In genomic region chr22:15729209-15729917, GRCh38 we compare ENCODE assay signal across 17 cellular contexts. TPM values are rescaled to one million over a fixed set of nuclear protein-coding genes. Genes with fewer than 3 reads are reported as not detected.
"Had no signal": no experiment of that assay in that cellular context is flagged by ENCODE, and none has a peak within 500 bp of the region (broad histone marks: within the 10 kb centered on the region; RNA-seq: fewer than 3 reads in every experiment).

No MANE protein-coding gene starts in this region.

RNA-seq across cellular contexts. Expression of gene POTEH, which starts 39.5 kb away (rescaled TPM):
- total RNA-seq: activated B cell treated with CpG ODN at 0.5 μM for 24 hours; activated CD8-positive, alpha-beta T cell treated with anti-CD3 and anti-CD28 coated beads for 36 hours; activated naive CD4-positive, alpha-beta T cell treated with anti-CD3 and anti-CD28 coated beads for 36 hours; activated naive CD8-positive, alpha-beta T cell treated with anti-CD3 and anti-CD28 coated beads for 36 hours; activated T-cell treated with anti-CD3 and anti-CD28 coated beads, Interleukin-2, amount 50 U/mL, for 4 hours; activated T-helper 17 cell treated with anti-CD3 and anti-CD28 coated beads, Interleukin-2, amount 50 U/mL, for 72 hours; adrenal gland; aorta; body of pancreas; dermis blood vessel endothelial cell; epithelial cell of proximal tubule; esophagus mucosa; fibroblast of lung; fibroblast of villous mesenchyme; gastroesophageal sphincter; glomerular endothelial cell; T-helper 17 cell had no signal
- polyA plus RNA-seq: adrenal gland, aorta, fibroblast of lung had no signal
